In genomic region chr12:56007892-56008471, GRCh38 we compare ENCODE assay signal across 8 cellular contexts. TPM values are rescaled to one million over a fixed set of nuclear protein-coding genes. Genes with fewer than 3 reads are reported as not detected.
DNase-seq lines count a peak whose midpoint lies in the region; FAIRE-seq and TF ChIP-seq lines count a peak whose summit lies in the region.

No MANE protein-coding gene starts in this region.

- H3K4me1 ChIP-seq in PC-9 (replicated peaks; ENCODE audit: insufficient read depth) (peaks cover 13% of the 10 kb centered on the region), endothelial cell of umbilical vein (ENCODE audit: control insufficient read depth, extremely low read depth, insufficient read depth, low read length) (peaks cover 5% of the 10 kb centered on the region), muscle layer of duodenum (ENCODE audit: control insufficient read depth in 1 of 2, insufficient read depth in 2 of 2, low read length in 2 of 2) (peaks cover 5 to 7% of the 10 kb centered on the region in 2 donors)

- no peaks in the 10 kb centered on the region for H3K9me1 ChIP-seq in endothelial cell of umbilical vein (replicated peaks; ENCODE audit: control insufficient read depth, extremely low read depth, insufficient read depth, low read length)

- TF ChIP-seq CTCF in PC-9 (conservative IDR thresholded peaks at IDR 0.05) (no peak), endothelial cell of umbilical vein (IDR thresholded peaks at IDR 0.05; ENCODE audit: extremely low read depth in 1 of 2, insufficient read depth in 1 of 2, low read depth in 1 of 2, low read length in 2 of 2) (no peak)

- H3K79me2 ChIP-seq in PC-9 (ENCODE audit: low read depth) (no peaks in the 10 kb centered on the region), endothelial cell of umbilical vein (ENCODE audit: control insufficient read depth, insufficient read depth, low read length) (no peaks in the 10 kb centered on the region)

- H4K20me1 ChIP-seq in PC-9 (ENCODE audit: insufficient read depth) (no peaks in the 10 kb centered on the region), endothelial cell of umbilical vein (replicated peaks; ENCODE audit: control insufficient read depth, extremely low read depth, insufficient read depth, low read length) (no peaks in the 10 kb centered on the region)

- H3F3A ChIP-seq in PC-9 (ENCODE audit: insufficient read depth, low read depth): peaks cover 25% of the 10 kb centered on the region

- H3K4me2 ChIP-seq in PC-9 (peak overlapping the region; percentile 82), endothelial cell of umbilical vein (ENCODE audit: insufficient read depth, low read length) (peak overlapping the region; percentile 85)

- no peak for FAIRE-seq in H54 (lab: Jason Lieb, UNC)
- FAIRE-seq in endothelial cell of umbilical vein (lab: Jason Lieb, UNC): peak; percentile 60

- BruUV-seq in PC-9 (replicated peaks; lab: Mats Ljungman, UMichigan) (no TSS peak), endothelial cell of umbilical vein (replicated peaks; lab: Mats Ljungman, UMichigan) (no TSS peak)

- H3K27ac ChIP-seq in PC-9: no peak overlapping the region
- no peak overlapping the region for H3K27ac ChIP-seq in endothelial cell of umbilical vein (ENCODE audit: insufficient read depth, low read depth, low read length)
- H3K27ac ChIP-seq in muscle layer of duodenum (ENCODE audit: low read length): peak overlapping the region; percentile 72

- CTCF ChIA-PET in PC-9 (lab: Charles Lee) (interaction anchor here (1.2 kb wide), 1 partner anchor 12 kb away, joined by 6 read pairs; no protein-coding TSS in a partner anchor), endothelial cell of umbilical vein (lab: Charles Lee) (interaction anchor here (4.1 to 5.0 kb wide), 2 partner anchors 11 to 21 kb away, joined by 48 to 58 read pairs; partner anchors contain the start of gene SUOX)

- peak; percentile 26 for DNase-seq in ELR (ENCODE audit: low read depth)
- DNase-seq in H54 (ENCODE audit: insufficient read length, low spot score): peak; percentile 45
- DNase-seq in PC-9: no peak
- DNase-seq in endothelial cell of umbilical vein (ENCODE audit: low read depth, low spot score): peak; percentile 37
- DNase-seq in activated effector memory CD4-positive, alpha-beta T cell treated with anti-CD3 and anti-CD28 coated beads, Interleukin-2, amount 50 U/mL, for 16 hours: no peak
- no peak for DNase-seq in NCI-H128 (lab: John Stamatoyannopoulos, UW; ENCODE audit: unreplicated experiment)
- DNase-seq in GDM1 (lab: John Stamatoyannopoulos, UW): no peak

- intact Hi-C loops in PC-9 (cut with micrococcal nuclease; ENCODE audit: unreplicated experiment) (no loop called here), endothelial cell of umbilical vein (cut with micrococcal nuclease) (loop anchor here (1.0 to 2.0 kb wide), 2 partner anchors 11 to 21 kb away; partner anchors contain the start of gene SUOX)

- H3K9ac ChIP-seq in endothelial cell of umbilical vein (replicated peaks; ENCODE audit: extremely low read depth, insufficient read depth, low read length): peak overlapping the region; percentile 33

- no peaks in the 10 kb centered on the region for H3K9me3 ChIP-seq in PC-9 (ENCODE audit: insufficient read depth, low read depth)
- no peaks in the 10 kb centered on the region for H3K9me3 ChIP-seq in endothelial cell of umbilical vein (replicated peaks; ENCODE audit: control insufficient read depth, insufficient read depth, low read length)
- H3K9me3 ChIP-seq in muscle layer of duodenum (ENCODE audit: control insufficient read depth in 1 of 2, low read length in 2 of 2): no peaks in the 10 kb centered on the region

- TF ChIP-seq POLR2A in H54 (IDR thresholded peaks at IDR 0.05; ENCODE audit: low read depth, low read length) (no peak), endothelial cell of umbilical vein (IDR thresholded peaks at IDR 0.05; ENCODE audit: low read depth, low read length) (no peak)

- dilution Hi-C loops in endothelial cell of umbilical vein (cut with MboI; ENCODE audit: extremely low pct_ligation_motif_present, low sequenced_read_pairs): no loop called here

- H3K4me3 ChIP-seq in PC-9: peak overlapping the region; percentile 63
- peak overlapping the region; percentile 45 to 74 (median 53) for H3K4me3 ChIP-seq in endothelial cell of umbilical vein (replicated peaks in 1 of 3; ENCODE audit: insufficient read depth in 1 of 3, low read depth in 1 of 3, low read length in 3 of 3)
- H3K4me3 ChIP-seq in muscle layer of duodenum (ENCODE audit: low read depth in 1 of 2, low read length in 2 of 2): peak overlapping the region; percentile 73 to 82

- POLR2A ChIA-PET in PC-9 (lab: Charles Lee; ENCODE audit: unreplicated experiment): interaction anchor here (0.6 to 1.2 kb wide), 2 partner anchors 11 to 21 kb away, joined by 7 to 8 read pairs; partner anchors contain the start of gene SUOX
- POLR2A ChIA-PET in endothelial cell of umbilical vein (lab: Charles Lee): no interaction called here

- H3K27me3 ChIP-seq in PC-9 (ENCODE audit: insufficient read depth, low read depth): no peaks in the 10 kb centered on the region
- no peaks in the 10 kb centered on the region for H3K27me3 ChIP-seq in endothelial cell of umbilical vein (ENCODE audit: control insufficient read depth in 2 of 2, insufficient read depth in 2 of 2, low read length in 2 of 2)
- no peaks in the 10 kb centered on the region for H3K27me3 ChIP-seq in muscle layer of duodenum (ENCODE audit: low read depth, low read length)

- H3K9me2 ChIP-seq in PC-9 (ENCODE audit: insufficient read depth): no peaks in the 10 kb centered on the region; the same call in 1 of the 2 replicates

- H3K36me3 ChIP-seq in PC-9 (ENCODE audit: low read depth) (no peaks in the 10 kb centered on the region), endothelial cell of umbilical vein (ENCODE audit: control insufficient read depth in 2 of 2, extremely low read depth in 1 of 2, insufficient read depth in 2 of 2, low read length in 2 of 2) (peaks cover 2 to 11% of the 10 kb centered on the region in 2 experiments), muscle layer of duodenum (ENCODE audit: control insufficient read depth in 1 of 2, insufficient read depth in 2 of 2, low read length in 2 of 2) (peaks cover 14 to 17% of the 10 kb centered on the region in 2 donors)

- peak overlapping the region; percentile 69; the same call in 1 of the 2 replicates for H2AFZ ChIP-seq in PC-9
- peak overlapping the region; percentile 78 for H2AFZ ChIP-seq in endothelial cell of umbilical vein (ENCODE audit: low read depth, low read length)

RNA-seq across cellular contexts. Expression of gene SUOX, which starts 10.9 kb away (rescaled TPM):
- total RNA-seq in PC-9 (2021): 20.4 and 22.7 TPM in 2 replicates
- 24.3 and 24.8 TPM in 2 replicates for total RNA-seq in endothelial cell of umbilical vein
- polyA plus RNA-seq in endothelial cell of umbilical vein: 29.1 and 31.4 TPM in 2 replicates
- polyA plus RNA-seq in endothelial cell of umbilical vein (2011; cell fraction: cytosol; rRNA removed): 24.8 and 25.4 TPM in 2 replicates
- polyA plus RNA-seq in endothelial cell of umbilical vein (2011; cell fraction: nucleus; rRNA removed): 32.8 and 36.1 TPM in 2 replicates
- 21.5 and 28.4 TPM in 2 replicates for polyA plus RNA-seq in endothelial cell of umbilical vein (2012)
- 42.7 and 55.7 TPM in 2 replicates for polyA minus RNA-seq in endothelial cell of umbilical vein
- polyA minus RNA-seq in endothelial cell of umbilical vein (2011; cell fraction: cytosol; rRNA and poly(A)+ RNA removed): 13.8 TPM
- polyA minus RNA-seq in endothelial cell of umbilical vein (2011; cell fraction: nucleus; rRNA and poly(A)+ RNA removed): 15.4 and 19.8 TPM in 2 replicates

RNA-seq across cellular contexts. Expression of gene IKZF4, which starts 12.9 kb away (rescaled TPM):
- total RNA-seq in PC-9 (2021) (7.4 and 9.6 TPM in 2 replicates), endothelial cell of umbilical vein (3.5 and 5.4 TPM in 2 replicates)
- 2.5 and 3.4 TPM in 2 replicates for polyA plus RNA-seq in endothelial cell of umbilical vein
- polyA plus RNA-seq in endothelial cell of umbilical vein (2011; cell fraction: cytosol; rRNA removed): 2.0 and 2.5 TPM in 2 replicates
- 10.6 and 11.2 TPM in 2 replicates for polyA plus RNA-seq in endothelial cell of umbilical vein (2011; cell fraction: nucleus; rRNA removed)
- 1.6 and 2.0 TPM in 2 replicates for polyA plus RNA-seq in endothelial cell of umbilical vein (2012)
- 4.7 and 5.5 TPM in 2 replicates for polyA minus RNA-seq in endothelial cell of umbilical vein
- polyA minus RNA-seq in endothelial cell of umbilical vein (2011; cell fraction: cytosol; rRNA and poly(A)+ RNA removed): 1.9 TPM
- 3.0 and 4.9 TPM in 2 replicates for polyA minus RNA-seq in endothelial cell of umbilical vein (2011; cell fraction: nucleus; rRNA and poly(A)+ RNA removed)

RNA-seq across cellular contexts. Expression of gene RPS26, which starts 33.7 kb away (rescaled TPM):
- total RNA-seq in PC-9 (2021): 25.2 and 43.3 TPM in 2 replicates
- total RNA-seq in endothelial cell of umbilical vein: 57.3 and 66.7 TPM in 2 replicates
- 1,837 and 1,847 TPM in 2 replicates for polyA plus RNA-seq in endothelial cell of umbilical vein
- polyA plus RNA-seq in endothelial cell of umbilical vein (2011; cell fraction: cytosol; rRNA removed): 1,751 and 2,627 TPM in 2 replicates
- polyA plus RNA-seq in endothelial cell of umbilical vein (2011; cell fraction: nucleus; rRNA removed): 390 and 594 TPM in 2 replicates
- 778 and 788 TPM in 2 replicates for polyA plus RNA-seq in endothelial cell of umbilical vein (2012)
- polyA minus RNA-seq in endothelial cell of umbilical vein: 297 and 333 TPM in 2 replicates
- 228 TPM for polyA minus RNA-seq in endothelial cell of umbilical vein (2011; cell fraction: cytosol; rRNA and poly(A)+ RNA removed)
- polyA minus RNA-seq in endothelial cell of umbilical vein (2011; cell fraction: nucleus; rRNA and poly(A)+ RNA removed): 44.1 and 51.9 TPM in 2 replicates

RNA-seq across cellular contexts. Expression of gene RAB5B, which starts 34.1 kb away (rescaled TPM):
- 98.6 and 122 TPM in 2 replicates for total RNA-seq in PC-9 (2021)
- total RNA-seq in endothelial cell of umbilical vein: 97.4 and 103 TPM in 2 replicates
- 98.8 and 105 TPM in 2 replicates for polyA plus RNA-seq in endothelial cell of umbilical vein
- 83.6 and 87.9 TPM in 2 replicates for polyA plus RNA-seq in endothelial cell of umbilical vein (2011; cell fraction: cytosol; rRNA removed)
- polyA plus RNA-seq in endothelial cell of umbilical vein (2011; cell fraction: nucleus; rRNA removed): 74.2 and 86.2 TPM in 2 replicates
- polyA plus RNA-seq in endothelial cell of umbilical vein (2012): 84.7 and 85.7 TPM in 2 replicates
- 159 and 179 TPM in 2 replicates for polyA minus RNA-seq in endothelial cell of umbilical vein
- 52.2 TPM for polyA minus RNA-seq in endothelial cell of umbilical vein (2011; cell fraction: cytosol; rRNA and poly(A)+ RNA removed)
- polyA minus RNA-seq in endothelial cell of umbilical vein (2011; cell fraction: nucleus; rRNA and poly(A)+ RNA removed): 41.1 and 63.9 TPM in 2 replicates

RNA-seq across cellular contexts. Expression of gene CDK2, which starts 41.4 kb away (rescaled TPM):
- 93.8 and 99.4 TPM in 2 replicates for total RNA-seq in PC-9 (2021)
- total RNA-seq in endothelial cell of umbilical vein: 63.6 and 69.8 TPM in 2 replicates
- polyA plus RNA-seq in endothelial cell of umbilical vein: 46.7 and 52.2 TPM in 2 replicates
- 51.7 and 53.8 TPM in 2 replicates for polyA plus RNA-seq in endothelial cell of umbilical vein (2011; cell fraction: cytosol; rRNA removed)
- polyA plus RNA-seq in endothelial cell of umbilical vein (2011; cell fraction: nucleus; rRNA removed): 74.5 and 78.7 TPM in 2 replicates
- 47.2 and 65.8 TPM in 2 replicates for polyA plus RNA-seq in endothelial cell of umbilical vein (2012)
- 58.6 and 60.2 TPM in 2 replicates for polyA minus RNA-seq in endothelial cell of umbilical vein
- polyA minus RNA-seq in endothelial cell of umbilical vein (2011; cell fraction: cytosol; rRNA and poly(A)+ RNA removed): 91.6 TPM
- 24.3 and 48.4 TPM in 2 replicates for polyA minus RNA-seq in endothelial cell of umbilical vein (2011; cell fraction: nucleus; rRNA and poly(A)+ RNA removed)

Comparison
In these comparisons a context has a peak if more than half of its experiments do, and no peak if none do; other contexts are left out.
1. DNase-seq: peak in ELR (single experiment), H54 (single experiment) and endothelial cell of umbilical vein (single experiment); none in PC-9 (0 of 2), activated effector memory CD4-positive, alpha-beta T cell treated with anti-CD3 and anti-CD28 coated beads, Interleukin-2, amount 50 U/mL, for 16 hours (single experiment), NCI-H128 (single experiment) and GDM1 (single experiment).
2. Peak in every context shown above with its lines, with median percentiles within 50 percentile points of each other: H3K4me3 ChIP-seq.